1 cellular context compared by ENCODE assay signal in the genomic region with DNA sequence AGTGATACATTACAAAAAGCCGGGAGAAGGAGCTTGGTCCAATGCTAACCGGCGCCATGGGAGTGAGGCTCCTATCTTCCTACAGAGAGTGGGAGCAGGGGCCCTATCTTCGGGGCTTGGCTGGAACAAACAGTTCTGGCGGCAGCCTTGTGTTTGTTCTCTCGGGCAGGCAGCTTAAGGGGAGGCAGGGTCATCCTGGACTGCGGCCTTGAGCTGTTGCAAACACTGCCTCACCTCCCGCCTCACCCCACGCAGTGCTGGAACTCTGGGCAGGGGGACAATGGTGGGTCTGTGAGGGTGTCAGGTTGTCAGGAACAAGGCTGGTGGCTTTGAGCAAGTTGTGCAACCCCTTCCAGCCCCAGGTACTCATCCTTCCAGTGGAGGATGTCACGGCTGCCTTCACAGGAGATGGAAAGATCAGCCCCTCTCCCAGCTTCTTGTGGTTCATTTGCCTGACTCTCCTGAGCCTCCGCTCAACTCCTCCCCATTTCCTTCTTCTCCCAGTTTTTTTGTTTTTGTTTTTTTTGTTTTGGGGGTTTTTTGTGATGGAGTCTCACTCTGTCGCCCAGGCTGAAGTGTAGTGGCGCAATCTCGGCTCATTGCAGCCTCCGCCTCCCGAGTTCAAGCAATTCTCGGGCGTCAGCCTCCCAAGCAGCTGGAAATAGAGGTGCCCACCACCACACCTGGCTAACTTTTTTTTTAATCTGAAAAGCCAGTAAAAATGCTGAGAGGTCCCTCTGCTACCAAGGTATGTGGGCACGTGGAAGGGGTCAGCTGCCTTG.
TF ChIP-seq lines count a peak whose summit lies in the region.

No MANE protein-coding gene starts in this region.

TF ChIP-seq in HepG2, 621 proteins besides CTCF, POLR2A, EP300 and RAD21 (continued from another document and continues in another):
- TF ChIP-seq, protein P1, sequence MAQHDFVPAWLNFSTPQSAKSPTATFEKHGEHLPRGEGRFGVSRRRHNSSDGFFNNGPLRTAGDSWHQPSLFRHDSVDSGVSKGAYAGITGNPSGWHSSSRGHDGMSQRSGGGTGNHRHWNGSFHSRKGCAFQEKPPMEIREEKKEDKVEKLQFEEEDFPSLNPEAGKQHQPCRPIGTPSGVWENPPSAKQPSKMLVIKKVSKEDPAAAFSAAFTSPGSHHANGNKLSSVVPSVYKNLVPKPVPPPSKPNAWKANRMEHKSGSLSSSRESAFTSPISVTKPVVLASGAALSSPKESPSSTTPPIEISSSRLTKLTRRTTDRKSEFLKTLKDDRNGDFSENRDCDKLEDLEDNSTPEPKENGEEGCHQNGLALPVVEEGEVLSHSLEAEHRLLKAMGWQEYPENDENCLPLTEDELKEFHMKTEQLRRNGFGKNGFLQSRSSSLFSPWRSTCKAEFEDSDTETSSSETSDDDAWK (CRISPR knock-in tag; IDR thresholded peaks at IDR 0.05), result no peak
- TF ChIP-seq, protein P2, sequence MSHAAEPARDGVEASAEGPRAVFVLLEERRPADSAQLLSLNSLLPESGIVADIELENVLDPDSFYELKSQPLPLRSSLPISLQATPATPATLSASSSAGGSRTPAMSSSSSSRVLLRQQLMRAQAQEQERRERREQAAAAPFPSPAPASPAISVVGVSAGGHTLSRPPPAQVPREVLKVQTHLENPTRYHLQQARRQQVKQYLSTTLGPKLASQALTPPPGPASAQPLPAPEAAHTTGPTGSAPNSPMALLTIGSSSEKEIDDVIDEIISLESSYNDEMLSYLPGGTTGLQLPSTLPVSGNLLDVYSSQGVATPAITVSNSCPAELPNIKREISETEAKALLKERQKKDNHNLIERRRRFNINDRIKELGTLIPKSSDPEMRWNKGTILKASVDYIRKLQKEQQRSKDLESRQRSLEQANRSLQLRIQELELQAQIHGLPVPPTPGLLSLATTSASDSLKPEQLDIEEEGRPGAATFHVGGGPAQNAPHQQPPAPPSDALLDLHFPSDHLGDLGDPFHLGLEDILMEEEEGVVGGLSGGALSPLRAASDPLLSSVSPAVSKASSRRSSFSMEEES (CRISPR knock-in tag; IDR thresholded peaks at IDR 0.05), result peak; percentile 85
- TF ChIP-seq TSC22D2 (CRISPR knock-in tag; IDR thresholded peaks at IDR 0.05; ENCODE audit: borderline replicate concordance), result peak; percentile 76; the same call in 1 of the 2 replicates
- no peak for TF ChIP-seq EHMT2 (IDR thresholded peaks at IDR 0.05; ENCODE audit: borderline replicate concordance, low read depth, low read length)
- peak; percentile 77; the same call in 1 of the 2 replicates for TF ChIP-seq HMG20B (CRISPR knock-in tag; conservative IDR thresholded peaks at IDR 0.05)
- TF ChIP-seq, protein P3, sequence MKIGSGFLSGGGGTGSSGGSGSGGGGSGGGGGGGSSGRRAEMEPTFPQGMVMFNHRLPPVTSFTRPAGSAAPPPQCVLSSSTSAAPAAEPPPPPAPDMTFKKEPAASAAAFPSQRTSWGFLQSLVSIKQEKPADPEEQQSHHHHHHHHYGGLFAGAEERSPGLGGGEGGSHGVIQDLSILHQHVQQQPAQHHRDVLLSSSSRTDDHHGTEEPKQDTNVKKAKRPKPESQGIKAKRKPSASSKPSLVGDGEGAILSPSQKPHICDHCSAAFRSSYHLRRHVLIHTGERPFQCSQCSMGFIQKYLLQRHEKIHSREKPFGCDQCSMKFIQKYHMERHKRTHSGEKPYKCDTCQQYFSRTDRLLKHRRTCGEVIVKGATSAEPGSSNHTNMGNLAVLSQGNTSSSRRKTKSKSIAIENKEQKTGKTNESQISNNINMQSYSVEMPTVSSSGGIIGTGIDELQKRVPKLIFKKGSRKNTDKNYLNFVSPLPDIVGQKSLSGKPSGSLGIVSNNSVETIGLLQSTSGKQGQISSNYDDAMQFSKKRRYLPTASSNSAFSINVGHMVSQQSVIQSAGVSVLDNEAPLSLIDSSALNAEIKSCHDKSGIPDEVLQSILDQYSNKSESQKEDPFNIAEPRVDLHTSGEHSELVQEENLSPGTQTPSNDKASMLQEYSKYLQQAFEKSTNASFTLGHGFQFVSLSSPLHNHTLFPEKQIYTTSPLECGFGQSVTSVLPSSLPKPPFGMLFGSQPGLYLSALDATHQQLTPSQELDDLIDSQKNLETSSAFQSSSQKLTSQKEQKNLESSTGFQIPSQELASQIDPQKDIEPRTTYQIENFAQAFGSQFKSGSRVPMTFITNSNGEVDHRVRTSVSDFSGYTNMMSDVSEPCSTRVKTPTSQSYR (CRISPR knock-in tag; IDR thresholded peaks at IDR 0.05; ENCODE audit: borderline replicate concordance), result peak; percentile 77; the same call in 1 of the 2 replicates
- TF ChIP-seq KLF13 (CRISPR knock-in tag; IDR thresholded peaks at IDR 0.05), result 0 out of 2 replicates have a peak, but pooled peaks have one; percentile 18
- TF ChIP-seq HCFC1 (IDR thresholded peaks at IDR 0.05; ENCODE audit: low read depth, low read length), result no peak
- TF ChIP-seq HHEX (CRISPR knock-in tag; IDR thresholded peaks at IDR 0.05), result 0 out of 2 replicates have a peak, but pooled peaks have one; percentile 29
- no peak for TF ChIP-seq PAWR (CRISPR knock-in tag; IDR thresholded peaks at IDR 0.05; ENCODE audit: borderline replicate concordance)
- TF ChIP-seq, protein P4, sequence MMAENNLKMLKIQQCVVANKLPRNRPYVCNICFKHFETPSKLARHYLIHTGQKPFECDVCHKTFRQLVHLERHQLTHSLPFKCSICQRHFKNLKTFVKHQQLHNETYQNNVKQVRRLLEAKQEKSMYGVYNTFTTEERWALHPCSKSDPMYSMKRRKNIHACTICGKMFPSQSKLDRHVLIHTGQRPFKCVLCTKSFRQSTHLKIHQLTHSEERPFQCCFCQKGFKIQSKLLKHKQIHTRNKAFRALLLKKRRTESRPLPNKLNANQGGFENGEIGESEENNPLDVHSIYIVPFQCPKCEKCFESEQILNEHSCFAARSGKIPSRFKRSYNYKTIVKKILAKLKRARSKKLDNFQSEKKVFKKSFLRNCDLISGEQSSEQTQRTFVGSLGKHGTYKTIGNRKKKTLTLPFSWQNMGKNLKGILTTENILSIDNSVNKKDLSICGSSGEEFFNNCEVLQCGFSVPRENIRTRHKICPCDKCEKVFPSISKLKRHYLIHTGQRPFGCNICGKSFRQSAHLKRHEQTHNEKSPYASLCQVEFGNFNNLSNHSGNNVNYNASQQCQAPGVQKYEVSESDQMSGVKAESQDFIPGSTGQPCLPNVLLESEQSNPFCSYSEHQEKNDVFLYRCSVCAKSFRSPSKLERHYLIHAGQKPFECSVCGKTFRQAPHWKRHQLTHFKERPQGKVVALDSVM (CRISPR knock-in tag; IDR thresholded peaks at IDR 0.05), result peak; percentile 72; the same call in 1 of the 2 replicates
- peak; percentile 95; the same call in 1 of the 2 replicates for TF ChIP-seq MIER3 (CRISPR knock-in tag; IDR thresholded peaks at IDR 0.05; ENCODE audit: borderline replicate concordance)
- TF ChIP-seq, protein P5, sequence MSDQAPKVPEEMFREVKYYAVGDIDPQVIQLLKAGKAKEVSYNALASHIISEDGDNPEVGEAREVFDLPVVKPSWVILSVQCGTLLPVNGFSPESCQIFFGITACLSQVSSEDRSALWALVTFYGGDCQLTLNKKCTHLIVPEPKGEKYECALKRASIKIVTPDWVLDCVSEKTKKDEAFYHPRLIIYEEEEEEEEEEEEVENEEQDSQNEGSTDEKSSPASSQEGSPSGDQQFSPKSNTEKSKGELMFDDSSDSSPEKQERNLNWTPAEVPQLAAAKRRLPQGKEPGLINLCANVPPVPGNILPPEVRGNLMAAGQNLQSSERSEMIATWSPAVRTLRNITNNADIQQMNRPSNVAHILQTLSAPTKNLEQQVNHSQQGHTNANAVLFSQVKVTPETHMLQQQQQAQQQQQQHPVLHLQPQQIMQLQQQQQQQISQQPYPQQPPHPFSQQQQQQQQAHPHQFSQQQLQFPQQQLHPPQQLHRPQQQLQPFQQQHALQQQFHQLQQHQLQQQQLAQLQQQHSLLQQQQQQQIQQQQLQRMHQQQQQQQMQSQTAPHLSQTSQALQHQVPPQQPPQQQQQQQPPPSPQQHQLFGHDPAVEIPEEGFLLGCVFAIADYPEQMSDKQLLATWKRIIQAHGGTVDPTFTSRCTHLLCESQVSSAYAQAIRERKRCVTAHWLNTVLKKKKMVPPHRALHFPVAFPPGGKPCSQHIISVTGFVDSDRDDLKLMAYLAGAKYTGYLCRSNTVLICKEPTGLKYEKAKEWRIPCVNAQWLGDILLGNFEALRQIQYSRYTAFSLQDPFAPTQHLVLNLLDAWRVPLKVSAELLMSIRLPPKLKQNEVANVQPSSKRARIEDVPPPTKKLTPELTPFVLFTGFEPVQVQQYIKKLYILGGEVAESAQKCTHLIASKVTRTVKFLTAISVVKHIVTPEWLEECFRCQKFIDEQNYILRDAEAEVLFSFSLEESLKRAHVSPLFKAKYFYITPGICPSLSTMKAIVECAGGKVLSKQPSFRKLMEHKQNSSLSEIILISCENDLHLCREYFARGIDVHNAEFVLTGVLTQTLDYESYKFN (CRISPR knock-in tag; conservative IDR thresholded peaks at IDR 0.05), result peak; percentile 98
- TF ChIP-seq HOXA5 (CRISPR knock-in tag; IDR thresholded peaks at IDR 0.05), result no peak
- TF ChIP-seq HNF4G (IDR thresholded peaks at IDR 0.05; ENCODE audit: borderline replicate concordance, low read depth, low read length), result peak; percentile 86
- TF ChIP-seq HNF4G (CRISPR knock-in tag; IDR thresholded peaks at IDR 0.05; ENCODE audit: borderline replicate concordance, low read depth), result peak; percentile 89; the same call in 1 of the 2 replicates
- TF ChIP-seq FOXA3 (CRISPR knock-in tag; IDR thresholded peaks at IDR 0.05), result peak; percentile 89
- no peak for TF ChIP-seq ZNF326 (CRISPR knock-in tag; IDR thresholded peaks at IDR 0.05; ENCODE audit: borderline replicate concordance)
- no peak for TF ChIP-seq RFX5 (IDR thresholded peaks at IDR 0.05; ENCODE audit: low read depth, low read length)
- peak; percentile 25; the same call in 1 of the 2 replicates for TF ChIP-seq STAG1 (CRISPR knock-in tag; IDR thresholded peaks at IDR 0.05)
- TF ChIP-seq PHB2 (IDR thresholded peaks at IDR 0.05; ENCODE audit: partially characterized antibody), result no peak
- TF ChIP-seq ZNF367 (CRISPR knock-in tag; IDR thresholded peaks at IDR 0.05; ENCODE audit: borderline replicate concordance), result no peak
- TF ChIP-seq MIER2 (CRISPR knock-in tag; IDR thresholded peaks at IDR 0.05), result peak; percentile 53
- no peak for TF ChIP-seq ZNF234 (CRISPR knock-in tag; conservative IDR thresholded peaks at IDR 0.05)
- TF ChIP-seq, protein P6, sequence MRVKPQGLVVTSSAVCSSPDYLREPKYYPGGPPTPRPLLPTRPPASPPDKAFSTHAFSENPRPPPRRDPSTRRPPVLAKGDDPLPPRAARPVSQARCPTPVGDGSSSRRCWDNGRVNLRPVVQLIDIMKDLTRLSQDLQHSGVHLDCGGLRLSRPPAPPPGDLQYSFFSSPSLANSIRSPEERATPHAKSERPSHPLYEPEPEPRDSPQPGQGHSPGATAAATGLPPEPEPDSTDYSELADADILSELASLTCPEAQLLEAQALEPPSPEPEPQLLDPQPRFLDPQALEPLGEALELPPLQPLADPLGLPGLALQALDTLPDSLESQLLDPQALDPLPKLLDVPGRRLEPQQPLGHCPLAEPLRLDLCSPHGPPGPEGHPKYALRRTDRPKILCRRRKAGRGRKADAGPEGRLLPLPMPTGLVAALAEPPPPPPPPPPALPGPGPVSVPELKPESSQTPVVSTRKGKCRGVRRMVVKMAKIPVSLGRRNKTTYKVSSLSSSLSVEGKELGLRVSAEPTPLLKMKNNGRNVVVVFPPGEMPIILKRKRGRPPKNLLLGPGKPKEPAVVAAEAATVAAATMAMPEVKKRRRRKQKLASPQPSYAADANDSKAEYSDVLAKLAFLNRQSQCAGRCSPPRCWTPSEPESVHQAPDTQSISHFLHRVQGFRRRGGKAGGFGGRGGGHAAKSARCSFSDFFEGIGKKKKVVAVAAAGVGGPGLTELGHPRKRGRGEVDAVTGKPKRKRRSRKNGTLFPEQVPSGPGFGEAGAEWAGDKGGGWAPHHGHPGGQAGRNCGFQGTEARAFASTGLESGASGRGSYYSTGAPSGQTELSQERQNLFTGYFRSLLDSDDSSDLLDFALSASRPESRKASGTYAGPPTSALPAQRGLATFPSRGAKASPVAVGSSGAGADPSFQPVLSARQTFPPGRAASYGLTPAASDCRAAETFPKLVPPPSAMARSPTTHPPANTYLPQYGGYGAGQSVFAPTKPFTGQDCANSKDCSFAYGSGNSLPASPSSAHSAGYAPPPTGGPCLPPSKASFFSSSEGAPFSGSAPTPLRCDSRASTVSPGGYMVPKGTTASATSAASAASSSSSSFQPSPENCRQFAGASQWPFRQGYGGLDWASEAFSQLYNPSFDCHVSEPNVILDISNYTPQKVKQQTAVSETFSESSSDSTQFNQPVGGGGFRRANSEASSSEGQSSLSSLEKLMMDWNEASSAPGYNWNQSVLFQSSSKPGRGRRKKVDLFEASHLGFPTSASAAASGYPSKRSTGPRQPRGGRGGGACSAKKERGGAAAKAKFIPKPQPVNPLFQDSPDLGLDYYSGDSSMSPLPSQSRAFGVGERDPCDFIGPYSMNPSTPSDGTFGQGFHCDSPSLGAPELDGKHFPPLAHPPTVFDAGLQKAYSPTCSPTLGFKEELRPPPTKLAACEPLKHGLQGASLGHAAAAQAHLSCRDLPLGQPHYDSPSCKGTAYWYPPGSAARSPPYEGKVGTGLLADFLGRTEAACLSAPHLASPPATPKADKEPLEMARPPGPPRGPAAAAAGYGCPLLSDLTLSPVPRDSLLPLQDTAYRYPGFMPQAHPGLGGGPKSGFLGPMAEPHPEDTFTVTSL (CRISPR knock-in tag; IDR thresholded peaks at IDR 0.05; ENCODE audit: borderline replicate concordance), result 0 out of 2 replicates have a peak, but pooled peaks have one; percentile 26
- TF ChIP-seq NCOR1 (IDR thresholded peaks at IDR 0.05; ENCODE audit: borderline replicate concordance, low read length), result no peak
- TF ChIP-seq ZNF256 (CRISPR knock-in tag; conservative IDR thresholded peaks at IDR 0.05), result no peak
- TF ChIP-seq ZNF605 (CRISPR knock-in tag; IDR thresholded peaks at IDR 0.05), result peak; percentile 56; the same call in 1 of the 2 replicates
- TF ChIP-seq ZNF83 (CRISPR knock-in tag; IDR thresholded peaks at IDR 0.05; ENCODE audit: borderline replicate concordance), result no peak
- no peak for TF ChIP-seq PLRG1 (conservative IDR thresholded peaks at IDR 0.05)
- TF ChIP-seq ZBTB3 (CRISPR knock-in tag; IDR thresholded peaks at IDR 0.05; ENCODE audit: borderline replicate concordance, low read depth), result peak; percentile 80; the same call in 1 of the 2 replicates
- no peak for TF ChIP-seq TAF15 (IDR thresholded peaks at IDR 0.05; ENCODE audit: low read depth, low read length, poor library complexity, severe bottlenecking)
- TF ChIP-seq SATB2 (CRISPR knock-in tag; IDR thresholded peaks at IDR 0.05), result no peak
- TF ChIP-seq, protein P7, sequence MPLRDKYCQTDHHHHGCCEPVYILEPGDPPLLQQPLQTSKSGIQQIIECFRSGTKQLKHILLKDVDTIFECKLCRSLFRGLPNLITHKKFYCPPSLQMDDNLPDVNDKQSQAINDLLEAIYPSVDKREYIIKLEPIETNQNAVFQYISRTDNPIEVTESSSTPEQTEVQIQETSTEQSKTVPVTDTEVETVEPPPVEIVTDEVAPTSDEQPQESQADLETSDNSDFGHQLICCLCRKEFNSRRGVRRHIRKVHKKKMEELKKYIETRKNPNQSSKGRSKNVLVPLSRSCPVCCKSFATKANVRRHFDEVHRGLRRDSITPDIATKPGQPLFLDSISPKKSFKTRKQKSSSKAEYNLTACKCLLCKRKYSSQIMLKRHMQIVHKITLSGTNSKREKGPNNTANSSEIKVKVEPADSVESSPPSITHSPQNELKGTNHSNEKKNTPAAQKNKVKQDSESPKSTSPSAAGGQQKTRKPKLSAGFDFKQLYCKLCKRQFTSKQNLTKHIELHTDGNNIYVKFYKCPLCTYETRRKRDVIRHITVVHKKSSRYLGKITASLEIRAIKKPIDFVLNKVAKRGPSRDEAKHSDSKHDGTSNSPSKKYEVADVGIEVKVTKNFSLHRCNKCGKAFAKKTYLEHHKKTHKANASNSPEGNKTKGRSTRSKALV (CRISPR knock-in tag; IDR thresholded peaks at IDR 0.05), result no peak
- TF ChIP-seq PAX8 (CRISPR knock-in tag; IDR thresholded peaks at IDR 0.05; ENCODE audit: borderline replicate concordance), result 0 out of 2 replicates have a peak, but pooled peaks have one; percentile 59
